In genomic region chr10:79434816-79435215, GRCh38 we compare ENCODE assay signal across 9 cellular contexts. TPM values are rescaled to one million over a fixed set of nuclear protein-coding genes. Genes with fewer than 3 reads are reported as not detected.
DNase-seq lines count a peak whose midpoint lies in the region; ATAC-seq and TF ChIP-seq lines count a peak whose summit lies in the region.
"Had no signal": no experiment of that assay in that cellular context is flagged by ENCODE, and none has a peak within 500 bp of the region (broad histone marks: within the 10 kb centered on the region; RNA-seq: fewer than 3 reads in every experiment).

No MANE protein-coding gene starts in this region.

- H3K4me1 ChIP-seq in Peyer's patch: peaks cover 0 to 68% (median 0%) of the 10 kb centered on the region in 4 donors
- peaks cover 83% of the 10 kb centered on the region for H3K4me1 ChIP-seq in rectal smooth muscle tissue (ENCODE audit: control insufficient read depth, insufficient read depth, low read length)

- H3K27ac ChIP-seq in Peyer's patch (peak overlapping the region; percentile 15 to 88 (median 64)), rectal smooth muscle tissue (ENCODE audit: low read depth, low read length) (peak overlapping the region; percentile 88)

- no peak for TF ChIP-seq CTCF in AG04449 (IDR thresholded peaks at IDR 0.05; ENCODE audit: insufficient read depth, low read length, missing control alignments)
- TF ChIP-seq CTCF in Peyer's patch (IDR thresholded peaks at IDR 0.05): no peak

- H3K4me3 ChIP-seq in AG04449 (ENCODE audit: low read depth, low read length) (no peak overlapping the region), Peyer's patch (no peak overlapping the region), rectal smooth muscle tissue (ENCODE audit: low read length) (no peak overlapping the region)

- H3K9me3 ChIP-seq in Peyer's patch: no peaks in the 10 kb centered on the region

- POLR2A ChIA-PET in AG04449 (lab: Yijun Ruan, JAX): interaction anchor here (1.1 kb wide), 1 partner anchor 10 kb away, joined by 4 read pairs; the partner anchor contains the start of gene ZCCHC24

- DNase-seq in AG04449 (ENCODE audit: low read depth, low spot score) (peak; percentile 23), Peyer's patch (no peak), fibroblast of gingiva (ENCODE audit: low read depth) (peak; percentile 69), NCI-H345 treated with DMSO at 0.1 percent for 48 hours (lab: John Stamatoyannopoulos, UW; ENCODE audit: unreplicated experiment) (no peak), DMS79 treated with DMSO at 0.1 percent for 48 hours (lab: John Stamatoyannopoulos, UW) (no peak)
- DNase-seq: NCI-H1092 treated with DMSO at 0.1 percent for 48 hours had no signal

- H3K27me3 ChIP-seq in Peyer's patch (no peaks in the 10 kb centered on the region), rectal smooth muscle tissue (ENCODE audit: control insufficient read depth, insufficient read depth, low read length) (no peaks in the 10 kb centered on the region)

- H3K9ac ChIP-seq in rectal smooth muscle tissue (ENCODE audit: low read length): no peak overlapping the region

- no peaks in the 10 kb centered on the region for H3K36me3 ChIP-seq in Peyer's patch
- peaks cover 5% of the 10 kb centered on the region for H3K36me3 ChIP-seq in rectal smooth muscle tissue (ENCODE audit: control insufficient read depth, insufficient read depth, low read length)

- CTCF ChIA-PET in AG04449 (lab: Yijun Ruan, JAX): interaction anchor here (0.6 to 1.2 kb wide), 4 partner anchors 9 to 33 kb away, joined by 3 to 5 read pairs (median 4); no protein-coding TSS in a partner anchor

- ATAC-seq in HG02973 (IDR thresholded peaks at IDR 0.05; ENCODE audit: unreplicated experiment): no peak
- no peak for ATAC-seq in HG03571 (IDR thresholded peaks at IDR 0.05; ENCODE audit: unreplicated experiment)

- no peak for TF ChIP-seq POLR2A in Peyer's patch (IDR thresholded peaks at IDR 0.05)

RNA-seq across cellular contexts. Expression of gene ZCCHC24, which starts 10.6 kb away (rescaled TPM):
- 10 to 100 TPM in 2 of 4 donors, 1 to 10 TPM in 2; 2.8 to 39.6 (median 9.3) TPM for total RNA-seq in Peyer's patch

Comparison
In these comparisons a context has a peak if more than half of its experiments do, and no peak if none do; other contexts are left out.
1. DNase-seq: peak in AG04449 (single experiment) and fibroblast of gingiva (single experiment); none in Peyer's patch (0 of 3), NCI-H345 treated with DMSO at 0.1 percent for 48 hours (single experiment) and DMS79 treated with DMSO at 0.1 percent for 48 hours (single experiment).